28 cellular contexts compared by ENCODE assay signal in the genomic region with DNA sequence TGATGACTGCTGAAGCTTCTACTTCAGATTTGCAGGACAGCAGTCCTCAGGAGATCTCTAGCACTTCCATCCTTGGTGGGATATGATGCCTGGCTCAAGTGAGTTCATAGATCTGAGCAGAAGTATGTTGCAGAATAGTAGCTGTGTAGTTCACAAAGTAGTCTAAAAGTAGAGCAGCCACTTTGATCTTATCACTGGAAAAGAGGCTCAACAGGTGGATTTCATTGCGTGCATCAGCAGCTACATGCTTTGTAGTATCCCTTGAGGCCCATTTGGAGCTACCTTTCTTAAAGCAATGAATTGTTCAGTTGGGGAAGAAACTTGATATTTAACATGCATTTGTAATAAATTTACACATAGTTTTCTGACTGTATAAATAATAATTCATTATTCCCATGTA.
"Had no signal": no experiment of that assay in that cellular context is flagged by ENCODE, and none has a peak within 500 bp of the region (broad histone marks: within the 10 kb centered on the region; RNA-seq: fewer than 3 reads in every experiment).

No MANE protein-coding gene starts in this region.

- DNase-seq: activated B cell treated with CpG ODN at 0.5 μM for 24 hours; activated CD4-positive, alpha-beta T cell treated with anti-CD3 and anti-CD28 coated beads for 1 hour; activated CD4-positive, alpha-beta T cell treated with anti-CD3 and anti-CD28 coated beads, Interleukin-2, amount 10 ng/mL, durations not matched to agents 24 days and 14 days; activated CD4-positive, alpha-beta T cell treated with anti-CD3 and anti-CD28 coated beads, Interleukin-2, amount 50 U/mL, for 48 hours; activated CD8-positive, alpha-beta memory T cell treated with anti-CD3 and anti-CD28 coated beads, Interleukin-2, amount 10 ng/mL, durations not matched to agents 7 days and 5 days; activated effector memory CD4-positive, alpha-beta T cell treated with Interleukin-2 at 50 U/mL for 16 hours; activated naive CD4-positive, alpha-beta T cell; activated T-cell treated with anti-CD3 and anti-CD28 coated beads, Interleukin-2, amount 50 U/mL, for 24 hours; aorta; brain microvascular endothelial cell; Kasumi-1; NCI-H1048; NCI-H146; NCI-H187 treated with DMSO at 0.1 percent for 48 hours; NCI-H2081 treated with DMSO at 0.1 percent for 48 hours; NCI-H510A treated with DMSO at 0.1 percent for 48 hours; NCI-H69; NK-92 treated with Interleukin-12 subunit alpha and Interleukin-12 subunit beta, amount 100 ng/mL, for 24 hours; OCI-M1; RPMI8226; T-helper 17 cell; T-helper 9 cell had no signal

- H3K9me3 Mint-ChIP-seq: activated B cell treated with CpG ODN at 0.5 μM for 24 hours; activated CD4-positive, alpha-beta T cell treated with anti-CD3 and anti-CD28 coated beads, Interleukin-2, amount 10 ng/mL, durations not matched to agents 24 days and 14 days; activated naive CD4-positive, alpha-beta T cell treated with anti-CD3 and anti-CD28 coated beads, Interleukin-2, amount 50 U/mL, for 24 hours; activated T-cell treated with anti-CD3 and anti-CD28 coated beads, Interleukin-2, amount 50 U/mL, for 24 hours; activated T-helper 1 cell treated with anti-CD3 and anti-CD28 coated beads, Interleukin-12 subunit alpha, Interleukin-12 subunit beta, Interleukin-2, Interleukin-4 antibody, amounts not matched to agents 30 ng/mL and 10 ng/mL and 1 ng/mL, durations not matched to agents 14 hours and 24 hours and 36 hours had no signal

- ATAC-seq: activated CD8-positive, alpha-beta memory T cell treated with anti-CD3 and anti-CD28 coated beads, Interleukin-2, amount 10 ng/mL, durations not matched to agents 7 days and 5 days; K562; Panc1; Right ventricle myocardium inferior; T-helper 17 cell had no signal

- H3K27ac Mint-ChIP-seq: activated B cell treated with CpG ODN at 0.5 μM for 24 hours; activated CD4-positive, alpha-beta T cell treated with anti-CD3 and anti-CD28 coated beads, Interleukin-2, amount 10 ng/mL, durations not matched to agents 24 days and 14 days; activated CD8-positive, alpha-beta memory T cell treated with anti-CD3 and anti-CD28 coated beads, Interleukin-2, amount 10 ng/mL, durations not matched to agents 7 days and 5 days; activated naive CD4-positive, alpha-beta T cell treated with anti-CD3 and anti-CD28 coated beads, Interleukin-2, amount 50 U/mL, for 24 hours; activated T-cell treated with anti-CD3 and anti-CD28 coated beads, Interleukin-2, amount 50 U/mL, for 24 hours; activated T-helper 1 cell treated with anti-CD3 and anti-CD28 coated beads, Interleukin-12 subunit alpha, Interleukin-12 subunit beta, Interleukin-2, Interleukin-4 antibody, amounts not matched to agents 30 ng/mL and 10 ng/mL and 1 ng/mL, durations not matched to agents 14 hours and 24 hours and 36 hours; T-helper 17 cell had no signal

- H3K36me3 Mint-ChIP-seq: activated naive CD4-positive, alpha-beta T cell treated with anti-CD3 and anti-CD28 coated beads, Interleukin-2, amount 50 U/mL, for 24 hours had no signal

- H3K27ac ChIP-seq: brain microvascular endothelial cell, cardiac muscle cell had no signal

- H3K27me3 Mint-ChIP-seq: activated B cell treated with CpG ODN at 0.5 μM for 24 hours; activated CD8-positive, alpha-beta memory T cell treated with anti-CD3 and anti-CD28 coated beads, Interleukin-2, amount 10 ng/mL, durations not matched to agents 7 days and 5 days; activated naive CD4-positive, alpha-beta T cell treated with anti-CD3 and anti-CD28 coated beads, Interleukin-2, amount 50 U/mL, for 24 hours had no signal

- H3K27me3 ChIP-seq: brain microvascular endothelial cell had no signal

- H3K4me3 ChIP-seq: cardiac muscle cell, K562 had no signal

- H3K36me3 ChIP-seq: brain microvascular endothelial cell, cardiac muscle cell had no signal

- H3K4me3 Mint-ChIP-seq: activated B cell treated with CpG ODN at 0.5 μM for 24 hours; activated CD4-positive, alpha-beta T cell treated with anti-CD3 and anti-CD28 coated beads, Interleukin-2, amount 10 ng/mL, durations not matched to agents 24 days and 14 days; activated CD8-positive, alpha-beta memory T cell treated with anti-CD3 and anti-CD28 coated beads, Interleukin-2, amount 10 ng/mL, durations not matched to agents 7 days and 5 days; activated T-cell treated with anti-CD3 and anti-CD28 coated beads, Interleukin-2, amount 50 U/mL, for 24 hours; activated T-helper 1 cell treated with anti-CD3 and anti-CD28 coated beads, Interleukin-12 subunit alpha, Interleukin-12 subunit beta, Interleukin-2, Interleukin-4 antibody, amounts not matched to agents 30 ng/mL and 10 ng/mL and 1 ng/mL, durations not matched to agents 14 hours and 24 hours and 36 hours; T-helper 17 cell had no signal
